Comparison of ENCODE assay signal across 1 cellular context in the genomic region with DNA sequence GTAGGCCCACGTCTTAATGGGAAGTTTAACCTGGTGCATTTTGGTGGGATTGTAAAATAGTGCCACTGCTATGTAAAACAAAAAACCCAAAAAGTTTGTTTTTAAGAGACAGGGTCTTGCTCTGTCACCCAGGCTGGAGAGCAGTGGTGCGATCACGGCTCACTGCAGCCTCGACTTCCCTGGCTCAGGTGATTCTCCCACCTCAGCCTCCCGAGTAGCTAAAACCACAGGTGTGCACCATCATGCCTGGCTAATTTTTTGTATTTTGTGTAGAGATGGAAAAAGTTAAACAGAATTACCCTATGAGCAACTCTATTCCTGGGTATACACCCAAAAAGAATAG.
TF ChIP-seq lines count a peak whose summit lies in the region.

No MANE protein-coding gene starts in this region.

TF ChIP-seq in K562, 482 proteins besides CTCF, POLR2A, EP300 and RAD21:
- TF ChIP-seq ADNP (tag; IDR thresholded peaks at IDR 0.05) (peak; percentile 48; the same call in 1 of the 2 replicates), ZKSCAN8 (CRISPR knock-in tag; IDR thresholded peaks at IDR 0.05) (peak; percentile 99), CEBPB (tag; IDR thresholded peaks at IDR 0.05) (no peak), GATA2 (CRISPR knock-in tag; IDR thresholded peaks at IDR 0.05) (no peak), CHD4 (IDR thresholded peaks at IDR 0.05; ENCODE audit: insufficient read depth, insufficient replicate concordance, low read depth, low read length, poor library complexity, severe bottlenecking) (peak; percentile 5)
- TF ChIP-seq, protein P1, sequence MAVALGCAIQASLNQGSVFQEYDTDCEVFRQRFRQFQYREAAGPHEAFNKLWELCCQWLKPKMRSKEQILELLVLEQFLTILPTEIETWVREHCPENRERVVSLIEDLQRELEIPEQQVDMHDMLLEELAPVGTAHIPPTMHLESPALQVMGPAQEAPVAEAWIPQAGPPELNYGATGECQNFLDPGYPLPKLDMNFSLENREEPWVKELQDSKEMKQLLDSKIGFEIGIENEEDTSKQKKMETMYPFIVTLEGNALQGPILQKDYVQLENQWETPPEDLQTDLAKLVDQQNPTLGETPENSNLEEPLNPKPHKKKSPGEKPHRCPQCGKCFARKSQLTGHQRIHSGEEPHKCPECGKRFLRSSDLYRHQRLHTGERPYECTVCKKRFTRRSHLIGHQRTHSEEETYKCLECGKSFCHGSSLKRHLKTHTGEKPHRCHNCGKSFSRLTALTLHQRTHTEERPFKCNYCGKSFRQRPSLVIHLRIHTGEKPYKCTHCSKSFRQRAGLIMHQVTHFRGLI (CRISPR knock-in tag; IDR thresholded peaks at IDR 0.05), result no peak
- TF ChIP-seq, protein P2, sequence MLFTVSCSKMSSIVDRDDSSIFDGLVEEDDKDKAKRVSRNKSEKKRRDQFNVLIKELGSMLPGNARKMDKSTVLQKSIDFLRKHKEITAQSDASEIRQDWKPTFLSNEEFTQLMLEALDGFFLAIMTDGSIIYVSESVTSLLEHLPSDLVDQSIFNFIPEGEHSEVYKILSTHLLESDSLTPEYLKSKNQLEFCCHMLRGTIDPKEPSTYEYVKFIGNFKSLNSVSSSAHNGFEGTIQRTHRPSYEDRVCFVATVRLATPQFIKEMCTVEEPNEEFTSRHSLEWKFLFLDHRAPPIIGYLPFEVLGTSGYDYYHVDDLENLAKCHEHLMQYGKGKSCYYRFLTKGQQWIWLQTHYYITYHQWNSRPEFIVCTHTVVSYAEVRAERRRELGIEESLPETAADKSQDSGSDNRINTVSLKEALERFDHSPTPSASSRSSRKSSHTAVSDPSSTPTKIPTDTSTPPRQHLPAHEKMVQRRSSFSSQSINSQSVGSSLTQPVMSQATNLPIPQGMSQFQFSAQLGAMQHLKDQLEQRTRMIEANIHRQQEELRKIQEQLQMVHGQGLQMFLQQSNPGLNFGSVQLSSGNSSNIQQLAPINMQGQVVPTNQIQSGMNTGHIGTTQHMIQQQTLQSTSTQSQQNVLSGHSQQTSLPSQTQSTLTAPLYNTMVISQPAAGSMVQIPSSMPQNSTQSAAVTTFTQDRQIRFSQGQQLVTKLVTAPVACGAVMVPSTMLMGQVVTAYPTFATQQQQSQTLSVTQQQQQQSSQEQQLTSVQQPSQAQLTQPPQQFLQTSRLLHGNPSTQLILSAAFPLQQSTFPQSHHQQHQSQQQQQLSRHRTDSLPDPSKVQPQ (CRISPR knock-in tag; IDR thresholded peaks at IDR 0.05; ENCODE audit: borderline replicate concordance), result no peak
- TF ChIP-seq, protein P3, sequence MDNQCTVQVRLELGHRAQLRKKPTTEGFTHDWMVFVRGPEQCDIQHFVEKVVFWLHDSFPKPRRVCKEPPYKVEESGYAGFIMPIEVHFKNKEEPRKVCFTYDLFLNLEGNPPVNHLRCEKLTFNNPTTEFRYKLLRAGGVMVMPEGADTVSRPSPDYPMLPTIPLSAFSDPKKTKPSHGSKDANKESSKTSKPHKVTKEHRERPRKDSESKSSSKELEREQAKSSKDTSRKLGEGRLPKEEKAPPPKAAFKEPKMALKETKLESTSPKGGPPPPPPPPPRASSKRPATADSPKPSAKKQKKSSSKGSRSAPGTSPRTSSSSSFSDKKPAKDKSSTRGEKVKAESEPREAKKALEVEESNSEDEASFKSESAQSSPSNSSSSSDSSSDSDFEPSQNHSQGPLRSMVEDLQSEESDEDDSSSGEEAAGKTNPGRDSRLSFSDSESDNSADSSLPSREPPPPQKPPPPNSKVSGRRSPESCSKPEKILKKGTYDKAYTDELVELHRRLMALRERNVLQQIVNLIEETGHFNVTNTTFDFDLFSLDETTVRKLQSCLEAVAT (IDR thresholded peaks at IDR 0.05), result no peak
